2 cellular contexts compared by ENCODE assay signal in the genomic region with DNA sequence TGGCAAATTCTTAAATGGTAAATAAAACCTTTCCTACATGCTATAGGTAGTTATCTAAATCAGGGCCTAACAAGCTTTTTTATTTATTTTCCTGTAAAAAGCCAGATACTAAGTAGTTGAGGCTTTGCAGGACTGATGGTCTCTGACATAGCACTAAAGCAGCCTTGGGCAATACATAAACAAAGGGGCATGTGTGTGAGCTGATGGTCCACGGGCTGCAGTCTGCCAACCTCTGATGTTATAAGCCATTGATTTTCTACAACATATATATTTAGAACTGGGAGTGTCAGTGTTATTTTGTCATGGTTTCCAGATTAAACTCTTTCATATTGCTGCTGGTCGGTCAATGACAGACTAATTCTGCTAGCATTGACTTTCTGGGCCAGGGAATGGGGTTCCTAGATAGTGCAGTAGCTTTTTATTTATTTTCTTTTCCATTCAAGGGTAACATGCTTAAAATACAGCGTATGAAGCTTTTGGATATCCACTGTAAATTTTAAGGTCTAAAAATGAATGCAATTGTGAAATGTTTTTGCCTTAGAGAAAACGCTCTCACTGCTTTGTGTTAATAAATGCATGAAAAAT.
TF ChIP-seq lines count a peak whose summit lies in the region.

No MANE protein-coding gene starts in this region.

TF ChIP-seq in IMR-90, 13 proteins besides CTCF, POLR2A, EP300 and RAD21 (continued from another document):
- TF ChIP-seq, protein P1, sequence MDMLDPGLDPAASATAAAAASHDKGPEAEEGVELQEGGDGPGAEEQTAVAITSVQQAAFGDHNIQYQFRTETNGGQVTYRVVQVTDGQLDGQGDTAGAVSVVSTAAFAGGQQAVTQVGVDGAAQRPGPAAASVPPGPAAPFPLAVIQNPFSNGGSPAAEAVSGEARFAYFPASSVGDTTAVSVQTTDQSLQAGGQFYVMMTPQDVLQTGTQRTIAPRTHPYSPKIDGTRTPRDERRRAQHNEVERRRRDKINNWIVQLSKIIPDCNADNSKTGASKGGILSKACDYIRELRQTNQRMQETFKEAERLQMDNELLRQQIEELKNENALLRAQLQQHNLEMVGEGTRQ (IDR thresholded peaks at IDR 0.05; ENCODE audit: low read depth, low read length): no peak
TF ChIP-seq in IMR-90: peak in this region for 1.

TF ChIP-seq in SK-N-SH treated with all-trans-retinoic acid at 6 μM for 48 hours, 23 proteins besides CTCF, POLR2A, EP300 and RAD21 (continued from another document):
- TF ChIP-seq, protein P2, sequence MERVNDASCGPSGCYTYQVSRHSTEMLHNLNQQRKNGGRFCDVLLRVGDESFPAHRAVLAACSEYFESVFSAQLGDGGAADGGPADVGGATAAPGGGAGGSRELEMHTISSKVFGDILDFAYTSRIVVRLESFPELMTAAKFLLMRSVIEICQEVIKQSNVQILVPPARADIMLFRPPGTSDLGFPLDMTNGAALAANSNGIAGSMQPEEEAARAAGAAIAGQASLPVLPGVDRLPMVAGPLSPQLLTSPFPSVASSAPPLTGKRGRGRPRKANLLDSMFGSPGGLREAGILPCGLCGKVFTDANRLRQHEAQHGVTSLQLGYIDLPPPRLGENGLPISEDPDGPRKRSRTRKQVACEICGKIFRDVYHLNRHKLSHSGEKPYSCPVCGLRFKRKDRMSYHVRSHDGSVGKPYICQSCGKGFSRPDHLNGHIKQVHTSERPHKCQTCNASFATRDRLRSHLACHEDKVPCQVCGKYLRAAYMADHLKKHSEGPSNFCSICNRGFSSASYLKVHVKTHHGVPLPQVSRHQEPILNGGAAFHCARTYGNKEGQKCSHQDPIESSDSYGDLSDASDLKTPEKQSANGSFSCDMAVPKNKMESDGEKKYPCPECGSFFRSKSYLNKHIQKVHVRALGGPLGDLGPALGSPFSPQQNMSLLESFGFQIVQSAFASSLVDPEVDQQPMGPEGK (CRISPR knock-in tag; IDR thresholded peaks at IDR 0.05; ENCODE audit: borderline replicate concordance): no peak
- TF ChIP-seq ISL1 (CRISPR knock-in tag; IDR thresholded peaks at IDR 0.05) (no peak), GLIS3 (CRISPR knock-in tag; IDR thresholded peaks at IDR 0.05) (no peak), BACH2 (CRISPR knock-in tag; IDR thresholded peaks at IDR 0.05; ENCODE audit: borderline replicate concordance) (no peak), ZFP30 (CRISPR knock-in tag; IDR thresholded peaks at IDR 0.05) (no peak), CSDC2 (CRISPR knock-in tag; IDR thresholded peaks at IDR 0.05) (no peak), ZNF8 (CRISPR knock-in tag; IDR thresholded peaks at IDR 0.05) (no peak), RARB (CRISPR knock-in tag; IDR thresholded peaks at IDR 0.05) (no peak), TCF4 (CRISPR knock-in tag; IDR thresholded peaks at IDR 0.05; ENCODE audit: borderline replicate concordance) (no peak), TOX (CRISPR knock-in tag; IDR thresholded peaks at IDR 0.05; ENCODE audit: borderline replicate concordance) (no peak)
- TF ChIP-seq, protein P3, sequence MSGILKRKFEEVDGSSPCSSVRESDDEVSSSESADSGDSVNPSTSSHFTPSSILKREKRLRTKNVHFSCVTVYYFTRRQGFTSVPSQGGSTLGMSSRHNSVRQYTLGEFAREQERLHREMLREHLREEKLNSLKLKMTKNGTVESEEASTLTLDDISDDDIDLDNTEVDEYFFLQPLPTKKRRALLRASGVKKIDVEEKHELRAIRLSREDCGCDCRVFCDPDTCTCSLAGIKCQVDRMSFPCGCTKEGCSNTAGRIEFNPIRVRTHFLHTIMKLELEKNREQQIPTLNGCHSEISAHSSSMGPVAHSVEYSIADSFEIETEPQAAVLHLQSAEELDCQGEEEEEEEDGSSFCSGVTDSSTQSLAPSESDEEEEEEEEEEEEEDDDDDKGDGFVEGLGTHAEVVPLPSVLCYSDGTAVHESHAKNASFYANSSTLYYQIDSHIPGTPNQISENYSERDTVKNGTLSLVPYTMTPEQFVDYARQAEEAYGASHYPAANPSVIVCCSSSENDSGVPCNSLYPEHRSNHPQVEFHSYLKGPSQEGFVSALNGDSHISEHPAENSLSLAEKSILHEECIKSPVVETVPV (CRISPR knock-in tag; IDR thresholded peaks at IDR 0.05): no peak
